In genomic region chr2:110474898-110475297, GRCh38 we compare ENCODE assay signal across 8 cellular contexts. TPM values are rescaled to one million over a fixed set of nuclear protein-coding genes. Genes with fewer than 3 reads are reported as not detected.
A peak's percentile ranks its signal among the peaks of the same experiment; 100 is the strongest.
DNase-seq lines count a peak whose midpoint lies in the region; ATAC-seq lines count a peak whose summit lies in the region.
"Not testable (repeated sequence)": the region's sequence is repeated elsewhere in the genome, so short reads cannot be mapped to it uniquely, and the experiment has no call there.

No MANE protein-coding gene starts in this region.

- H3K27ac Mint-ChIP-seq in activated naive CD8-positive, alpha-beta T cell treated with anti-CD3 and anti-CD28 coated beads, Interleukin-2, amount 10 ng/mL, durations not matched to agents 7 days and 5 days; stimulated activated effector memory CD8-positive, alpha-beta T cell treated with anti-CD3 and anti-CD28 coated beads, Interleukin-12 subunit alpha, Interleukin-12 subunit beta, amount 100 ng/mL, for 72 hours: not testable (repeated sequence)

- H3K27me3 Mint-ChIP-seq in activated naive CD8-positive, alpha-beta T cell treated with anti-CD3 and anti-CD28 coated beads, Interleukin-2, amount 10 ng/mL, durations not matched to agents 7 days and 5 days, result not testable (repeated sequence)

- not testable (repeated sequence) for H3K36me3 Mint-ChIP-seq in activated naive CD8-positive, alpha-beta T cell treated with anti-CD3 and anti-CD28 coated beads, Interleukin-2, amount 10 ng/mL, durations not matched to agents 7 days and 5 days; stimulated activated effector memory CD8-positive, alpha-beta T cell treated with anti-CD3 and anti-CD28 coated beads, Interleukin-12 subunit alpha, Interleukin-12 subunit beta, amount 100 ng/mL, for 72 hours

- POLR2A ChIA-PET in activated naive CD8-positive, alpha-beta T cell treated with anti-CD3 and anti-CD28 coated beads, Interleukin-2, amount 10 ng/mL, durations not matched to agents 7 days and 5 days (lab: Charles Lee), result not testable (repeated sequence)

- DNase-seq in activated naive CD8-positive, alpha-beta T cell treated with anti-CD3 and anti-CD28 coated beads, Interleukin-2, amount 10 ng/mL, durations not matched to agents 7 days and 5 days; stimulated activated effector memory CD8-positive, alpha-beta T cell treated with anti-CD3 and anti-CD28 coated beads, Interleukin-12 subunit alpha, Interleukin-12 subunit beta, amount 100 ng/mL, for 72 hours (ENCODE audit: low spot score in 2 of 2): not testable (repeated sequence)

- H3K9me3 Mint-ChIP-seq in activated naive CD8-positive, alpha-beta T cell treated with anti-CD3 and anti-CD28 coated beads, Interleukin-2, amount 10 ng/mL, durations not matched to agents 7 days and 5 days; stimulated activated effector memory CD8-positive, alpha-beta T cell treated with anti-CD3 and anti-CD28 coated beads, Interleukin-12 subunit alpha, Interleukin-12 subunit beta, amount 100 ng/mL, for 72 hours: not testable (repeated sequence)

- H3K4me1 Mint-ChIP-seq in activated naive CD8-positive, alpha-beta T cell treated with anti-CD3 and anti-CD28 coated beads, Interleukin-2, amount 10 ng/mL, durations not matched to agents 7 days and 5 days; stimulated activated effector memory CD8-positive, alpha-beta T cell treated with anti-CD3 and anti-CD28 coated beads, Interleukin-12 subunit alpha, Interleukin-12 subunit beta, amount 100 ng/mL, for 72 hours: not testable (repeated sequence)

- ATAC-seq in GM18498 (IDR thresholded peaks at IDR 0.05; ENCODE audit: unreplicated experiment) (peak; percentile 98), GM19043 (IDR thresholded peaks at IDR 0.05; ENCODE audit: low read depth, unreplicated experiment) (peak; percentile 98), GM21526 (IDR thresholded peaks at IDR 0.05; ENCODE audit: low FRiP score, unreplicated experiment) (peak; percentile 93), HG02798 (IDR thresholded peaks at IDR 0.05; ENCODE audit: poor library complexity, unreplicated experiment) (peak; percentile 95), HG03135 (IDR thresholded peaks at IDR 0.05; ENCODE audit: unreplicated experiment) (peak; percentile 98), HG03575 (IDR thresholded peaks at IDR 0.05; ENCODE audit: extremely low read depth, insufficient number of reproducible peaks, low FRiP score, unreplicated experiment) (peak; percentile 91)
- peak; percentile 99 for ATAC-seq in activated naive CD8-positive, alpha-beta T cell treated with anti-CD3 and anti-CD28 coated beads, Interleukin-2, amount 10 ng/mL, durations not matched to agents 7 days and 5 days (ENCODE audit: low read depth)
- ATAC-seq in stimulated activated effector memory CD8-positive, alpha-beta T cell treated with anti-CD3 and anti-CD28 coated beads, Interleukin-12 subunit alpha, Interleukin-12 subunit beta, amount 100 ng/mL, for 72 hours, result peak; percentile 99

- H3K4me3 Mint-ChIP-seq in activated naive CD8-positive, alpha-beta T cell treated with anti-CD3 and anti-CD28 coated beads, Interleukin-2, amount 10 ng/mL, durations not matched to agents 7 days and 5 days; stimulated activated effector memory CD8-positive, alpha-beta T cell treated with anti-CD3 and anti-CD28 coated beads, Interleukin-12 subunit alpha, Interleukin-12 subunit beta, amount 100 ng/mL, for 72 hours: not testable (repeated sequence)

RNA-seq across cellular contexts. Expression of gene LIMS4, which starts 2.3 kb away (rescaled TPM):
- 1 to 10 TPM in 1 of 2 experiments, under 1 TPM in 1; 0.88 to 1.1 TPM for total RNA-seq in activated naive CD8-positive, alpha-beta T cell treated with anti-CD3 and anti-CD28 coated beads, Interleukin-2, amount 10 ng/mL, durations not matched to agents 7 days and 5 days
